ENCODE assay signal across 8 cellular contexts in the genomic region with DNA sequence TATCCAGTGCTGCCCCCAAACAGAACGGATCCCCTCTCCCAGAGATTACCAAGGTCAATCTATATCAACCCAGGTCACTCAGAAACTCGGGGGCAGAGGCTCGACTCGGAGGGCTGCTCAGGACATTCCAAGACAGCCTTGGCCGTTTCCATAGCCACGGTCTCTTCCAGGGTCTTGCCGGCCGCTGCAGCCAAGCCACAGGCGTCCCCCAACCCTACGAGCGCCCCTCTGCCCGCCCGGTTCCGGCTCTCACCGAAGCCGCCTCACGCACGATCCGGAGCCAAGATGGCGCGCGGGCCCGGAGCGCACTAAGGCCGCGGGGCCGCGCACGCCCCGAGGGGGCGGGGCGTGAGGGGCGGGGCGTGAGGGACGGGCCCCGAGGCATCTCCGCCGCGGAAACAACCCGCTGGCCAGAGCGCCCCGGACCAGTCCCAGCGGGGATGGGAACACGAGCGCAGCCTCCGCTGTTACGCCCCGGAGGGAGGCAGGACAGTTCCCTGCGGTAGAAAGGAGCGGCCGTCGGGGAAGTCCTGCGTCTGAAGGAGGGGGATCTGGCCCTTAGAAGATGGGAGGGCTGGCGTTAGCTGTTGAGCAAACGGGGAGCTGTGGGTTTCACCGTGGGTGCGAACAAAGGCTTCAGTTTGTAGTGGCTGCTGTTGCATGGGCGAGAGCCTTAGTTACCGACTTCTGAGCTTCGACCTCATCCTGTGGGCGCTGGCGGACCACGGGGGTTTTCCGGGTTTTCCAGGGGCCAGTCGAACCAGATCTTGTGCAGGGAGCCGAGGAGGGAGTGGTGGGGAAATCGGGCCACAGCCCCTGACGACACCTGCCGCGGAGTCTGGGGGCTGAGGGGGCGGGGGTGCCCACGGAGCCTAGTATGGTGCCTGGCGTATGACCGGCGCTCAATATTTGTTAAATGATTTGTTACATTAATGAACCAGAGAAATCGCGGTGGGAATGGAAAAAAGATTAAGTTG. TPM values are rescaled to one million over a fixed set of nuclear protein-coding genes. Genes with fewer than 3 reads are reported as not detected.
DNase-seq lines count a peak whose midpoint lies in the region; ATAC-seq and TF ChIP-seq lines count a peak whose summit lies in the region.

A gene with protein sequence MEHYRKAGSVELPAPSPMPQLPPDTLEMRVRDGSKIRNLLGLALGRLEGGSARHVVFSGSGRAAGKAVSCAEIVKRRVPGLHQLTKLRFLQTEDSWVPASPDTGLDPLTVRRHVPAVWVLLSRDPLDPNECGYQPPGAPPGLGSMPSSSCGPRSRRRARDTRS (minus strand): TSS at position 287 of the 977 bp plus-strand sequence. CDS start 801 bp downstream, outside the sequence.

- H3K4me3 ChIP-seq in thoracic aorta, result peak within 1 kb of the TSS; percentile 85

- H3K9me3 ChIP-seq in thoracic aorta, result no peaks in the 10 kb centered on the region

- H3K36me3 ChIP-seq in thoracic aorta, result peaks cover 32% of the 10 kb centered on the region

- peak within 1 kb of the TSS; percentile 96 for H3K27ac Mint-ChIP-seq in activated naive CD8-positive, alpha-beta T cell
- peak within 1 kb of the TSS; percentile 87 for H3K27ac Mint-ChIP-seq in glutamatergic neuron (ENCODE audit: unreplicated experiment)
- H3K27ac Mint-ChIP-seq in osteocyte (ENCODE audit: unreplicated experiment), result peak within 1 kb of the TSS; percentile 89

- no peaks in the 10 kb centered on the region for H3K27me3 ChIP-seq in thoracic aorta (replicated peaks; ENCODE audit: insufficient read depth)

- no peaks in the 10 kb centered on the region for H3K9me3 Mint-ChIP-seq in activated naive CD8-positive, alpha-beta T cell (ENCODE audit: low read depth)
- H3K9me3 Mint-ChIP-seq in glutamatergic neuron (ENCODE audit: unreplicated experiment) (peaks cover 10% of the 10 kb centered on the region), osteocyte (ENCODE audit: unreplicated experiment) (no peaks in the 10 kb centered on the region)

- TF ChIP-seq CTCF in glutamatergic neuron (IDR thresholded peaks at IDR 0.05; ENCODE audit: partially characterized antibody, unreplicated experiment) (no peak), osteocyte (IDR thresholded peaks at IDR 0.05) (no peak), thoracic aorta (IDR thresholded peaks at IDR 0.05) (no peak)

- H3K27me3 Mint-ChIP-seq in activated naive CD8-positive, alpha-beta T cell, result no peaks in the 10 kb centered on the region
- peaks cover 2% of the 10 kb centered on the region for H3K27me3 Mint-ChIP-seq in glutamatergic neuron (ENCODE audit: unreplicated experiment)
- H3K27me3 Mint-ChIP-seq in osteocyte (ENCODE audit: unreplicated experiment), result no peaks in the 10 kb centered on the region

- DNase-seq in ELF-1 (ENCODE audit: low read depth, low spot score), result peak; percentile 83
- DNase-seq in Kasumi-1 (lab: John Stamatoyannopoulos, UW), result peak; percentile 53 to 57
- DNase-seq in SKM-1 (lab: John Stamatoyannopoulos, UW; ENCODE audit: unreplicated experiment), result peak; percentile 25
- peak; percentile 89 for DNase-seq in glutamatergic neuron
- DNase-seq in osteocyte (ENCODE audit: extremely low spot score, unreplicated experiment), result peak; percentile 95
- DNase-seq in thoracic aorta (ENCODE audit: low spot score), result no peak

- H3K27ac ChIP-seq in thoracic aorta, result peak within 1 kb of the TSS; percentile 56 to 70

- peaks cover 4 to 23% of the 10 kb centered on the region in 2 donors for H3K4me1 ChIP-seq in thoracic aorta (ENCODE audit: control insufficient read depth in 1 of 2, low read depth in 2 of 2)

- peak within 1 kb of the TSS; percentile 88 for H3K4me3 Mint-ChIP-seq in activated naive CD8-positive, alpha-beta T cell
- H3K4me3 Mint-ChIP-seq in glutamatergic neuron (ENCODE audit: unreplicated experiment) (peak within 1 kb of the TSS; percentile 84), osteocyte (ENCODE audit: unreplicated experiment) (peak within 1 kb of the TSS; percentile 79)

- peaks cover 23% of the 10 kb centered on the region for H3K4me1 Mint-ChIP-seq in activated naive CD8-positive, alpha-beta T cell (ENCODE audit: low read depth)
- peaks cover 11% of the 10 kb centered on the region for H3K4me1 Mint-ChIP-seq in glutamatergic neuron (ENCODE audit: low read depth, unreplicated experiment)
- H3K4me1 Mint-ChIP-seq in osteocyte (ENCODE audit: unreplicated experiment), result peaks cover 19% of the 10 kb centered on the region

- H3K36me3 Mint-ChIP-seq in activated naive CD8-positive, alpha-beta T cell, result peaks cover 9% of the 10 kb centered on the region
- no peaks in the 10 kb centered on the region for H3K36me3 Mint-ChIP-seq in glutamatergic neuron (ENCODE audit: unreplicated experiment)
- peaks cover 12% of the 10 kb centered on the region for H3K36me3 Mint-ChIP-seq in osteocyte (ENCODE audit: unreplicated experiment)

- peak; percentile 81 for ATAC-seq in GM21786 (IDR thresholded peaks at IDR 0.05; ENCODE audit: unreplicated experiment)
- peak; percentile 77 for ATAC-seq in thoracic aorta (ENCODE audit: insufficient number of reproducible peaks, low FRiP score, low read depth)

RNA-seq across cellular contexts. Expression of the gene that starts here (rescaled TPM):
- total RNA-seq in glutamatergic neuron (ENCODE audit: unreplicated experiment), result 12.6 TPM
- 14.4 and 16.2 TPM in 2 replicates for total RNA-seq in osteocyte
- 1 to 10 TPM; 5.5 to 8.7 TPM for total RNA-seq in thoracic aorta
